ENCODE assay signal across 2 cellular contexts in genomic region chr4:176289561-176289960, GRCh38.
TF ChIP-seq lines count a peak whose summit lies in the region.

No MANE protein-coding gene starts in this region.

TF ChIP-seq in K562, 482 proteins besides CTCF, POLR2A, EP300 and RAD21:
- TF ChIP-seq PRPF4 (IDR thresholded peaks at IDR 0.05; ENCODE audit: insufficient read depth, low read depth, low read length, poor library complexity, severe bottlenecking) (no peak), NFE2L1 (tag; IDR thresholded peaks at IDR 0.05; ENCODE audit: borderline replicate concordance, low read depth) (no peak), ZNF586 (CRISPR knock-in tag; conservative IDR thresholded peaks at IDR 0.05) (no peak), RFX5 (IDR thresholded peaks at IDR 0.05; ENCODE audit: low read depth, low read length) (no peak), NRF1 (conservative IDR thresholded peaks at IDR 0.05 in 1 of 2, IDR thresholded peaks at IDR 0.05 in 1 of 2) (no peak)

TF ChIP-seq in GM12891, 5 proteins besides CTCF, POLR2A, EP300 and RAD21:
- TF ChIP-seq POLR2AphosphoS5 (IDR thresholded peaks at IDR 0.05; ENCODE audit: low read depth, low read length) (no peak), PAX5 (IDR thresholded peaks at IDR 0.05; ENCODE audit: insufficient read depth, low read length, severe bottlenecking) (no peak), POU2F2 (IDR thresholded peaks at IDR 0.05; ENCODE audit: low read depth, low read length) (no peak), TAF1 (IDR thresholded peaks at IDR 0.05; ENCODE audit: low read depth, low read length) (no peak), SPI1 (IDR thresholded peaks at IDR 0.05; ENCODE audit: low read depth, low read length) (no peak)
